In genomic region chr19:11806354-11807098, GRCh38 we compare ENCODE assay signal across 28 cellular contexts.
"Had no signal": no experiment of that assay in that cellular context is flagged by ENCODE, and none has a peak within 500 bp of the region (broad histone marks: within the 10 kb centered on the region; RNA-seq: fewer than 3 reads in every experiment).

No MANE protein-coding gene starts in this region.

- ATAC-seq: body of pancreas; left lung; natural killer cell; psoas muscle; stimulated activated naive B cell treated with anti-CD40 and anti-IgM and Interleukin-4, amounts not matched to agents 10 μg/mL and 1 μg/mL and 100 μg/mL, for 72 hours had no signal

- FAIRE-seq: frontal cortex, islet of Langerhans, TTC549 had no signal

- H3K4me1 ChIP-seq: body of pancreas, esophagus muscularis mucosa, left lung, neural progenitor cell, parathyroid adenoma, psoas muscle, stomach, tibial nerve had no signal

- DNase-seq: activated CD4-positive, alpha-beta memory T cell treated with anti-CD3 and anti-CD28 coated beads for 36 hours; activated CD4-positive, alpha-beta T cell treated with anti-CD3 and anti-CD28 coated beads, Interleukin-2, amount 10 ng/mL, durations not matched to agents 24 days and 14 days; activated CD4-positive, CD25-positive, alpha-beta regulatory T cell treated with anti-CD3 and anti-CD28 coated beads, Interleukin-2, amount 50 U/mL, for 72 hours; activated CD8-positive, alpha-beta memory T cell treated with anti-CD3 and anti-CD28 coated beads, Interleukin-2, amount 50 U/mL, for 48 hours; activated gamma-delta T cell; activated naive CD4-positive, alpha-beta T cell treated with anti-CD3 and anti-CD28 coated beads, Interleukin-2, amount 10 ng/mL, durations not matched to agents 7 days and 5 days; activated naive CD8-positive, alpha-beta T cell treated with anti-CD3 and anti-CD28 coated beads, Interleukin-2, amount 10 ng/mL, durations not matched to agents 7 days and 5 days; activated T-cell treated with anti-CD3 and anti-CD28 coated beads, Interleukin-2, amount 50 U/mL, for 24 hours; body of pancreas; cerebellar nuclear complex; left lung; mesendoderm; natural killer cell; occipital lobe; psoas muscle; stimulated activated CD4-positive, alpha-beta T cell treated with anti-CD3 and anti-CD28 coated beads, Interleukin-15, amount 100 ng/mL, for 24 hours; stimulated activated CD4-positive, alpha-beta T cell treated with anti-CD3 and anti-CD28 coated beads, Interleukin-2, amount 100 ng/mL, for 24 hours; stimulated activated naive B cell treated with anti-CD40 and anti-IgM and Interleukin-4, amounts not matched to agents 10 μg/mL and 1 μg/mL and 100 μg/mL, for 72 hours; stomach had no signal

- H3K4me2 ChIP-seq: neural progenitor cell had no signal

- H3K27me3 ChIP-seq: body of pancreas, esophagus muscularis mucosa, left lung, neural progenitor cell, stomach, tibial nerve had no signal

- H3K4me3 ChIP-seq: body of pancreas, coronary artery, esophagus muscularis mucosa, left lung, lung, neural progenitor cell, psoas muscle, stomach, tibial nerve had no signal

- H3K9ac ChIP-seq: neural progenitor cell, parathyroid adenoma had no signal

- H3K27ac ChIP-seq: body of pancreas, coronary artery, esophagus muscularis mucosa, left lung, neural progenitor cell, parathyroid adenoma, psoas muscle, stomach, tibial nerve had no signal

- H2AFZ ChIP-seq: neural progenitor cell, parathyroid adenoma had no signal
